ENCODE assay signal across 8 cellular contexts in genomic region chr9:134641173-134641985, GRCh38. TPM values are rescaled to one million over a fixed set of nuclear protein-coding genes. Genes with fewer than 3 reads are reported as not detected.
DNase-seq lines count a peak whose midpoint lies in the region; ATAC-seq and TF ChIP-seq lines count a peak whose summit lies in the region.

Gene COL5A1, plus strand, starts transcription at chr9:134641803. Its CDS starts 385 bp downstream, at chr9:134642188.

- H3K36me3 ChIP-seq in heart left ventricle (no peaks in the 10 kb centered on the region), ovary (no peaks in the 10 kb centered on the region), testis (ENCODE audit: low read depth, missing control alignments) (no peaks in the 10 kb centered on the region)

- H3K4me3 ChIP-seq in heart left ventricle (peak within 1 kb of the TSS; percentile 59 to 89 (median 76)), ovary (peak within 1 kb of the TSS; percentile 86), testis (peak within 1 kb of the TSS; percentile 63 to 65)

- H3K4me1 Mint-ChIP-seq in activated naive CD8-positive, alpha-beta T cell treated with anti-CD3 and anti-CD28 coated beads, Interleukin-2, amount 10 ng/mL, durations not matched to agents 7 days and 5 days = no peaks in the 10 kb centered on the region

- H3K9me3 ChIP-seq in heart left ventricle (no peaks in the 10 kb centered on the region), ovary (no peaks in the 10 kb centered on the region), testis (no peaks in the 10 kb centered on the region)

- H3K27me3 ChIP-seq in heart left ventricle (peaks cover 0 to 21% (median 0%) of the 10 kb centered on the region in 9 donors), ovary (no peaks in the 10 kb centered on the region), testis (no peaks in the 10 kb centered on the region)

- 1 to 2% (median 1%) methylated on average over 35 to 72 of the region's 72 CpGs for WGBS in heart left ventricle, 4 donors
- WGBS in ovary, 3 donors = 0 to 1% (median 1%) methylated on average over 66 to 72 of the region's 72 CpGs
- 1% methylated on average over 32 to 72 of the region's 72 CpGs for WGBS in testis, 2 donors

- H3K36me3 Mint-ChIP-seq in activated naive CD8-positive, alpha-beta T cell treated with anti-CD3 and anti-CD28 coated beads, Interleukin-2, amount 10 ng/mL, durations not matched to agents 7 days and 5 days = no peaks in the 10 kb centered on the region

- H3K9me3 Mint-ChIP-seq in activated naive CD8-positive, alpha-beta T cell treated with anti-CD3 and anti-CD28 coated beads, Interleukin-2, amount 10 ng/mL, durations not matched to agents 7 days and 5 days = no peaks in the 10 kb centered on the region

- peak in 5 of 12 donors; percentile 16 to 50 (median 35) for TF ChIP-seq CTCF in heart left ventricle (IDR thresholded peaks at IDR 0.05)
- TF ChIP-seq CTCF in ovary (IDR thresholded peaks at IDR 0.05) = peak in 2 of 3 donors; percentile 50 to 54
- no peak for TF ChIP-seq CTCF in testis (IDR thresholded peaks at IDR 0.05)

- H3K4me1 ChIP-seq in heart left ventricle = peaks cover 0 to 35% (median 11%) of the 10 kb centered on the region in 12 donors
- H3K4me1 ChIP-seq in ovary (ENCODE audit: insufficient read depth) = peaks cover 13% of the 10 kb centered on the region
- H3K4me1 ChIP-seq in testis = peaks cover 9% of the 10 kb centered on the region

- POLR2A ChIA-PET in activated naive CD8-positive, alpha-beta T cell treated with anti-CD3 and anti-CD28 coated beads, Interleukin-2, amount 10 ng/mL, durations not matched to agents 7 days and 5 days (lab: Charles Lee) = no interaction called here

- peak; percentile 47 for ATAC-seq in activated naive CD8-positive, alpha-beta T cell treated with anti-CD3 and anti-CD28 coated beads, Interleukin-2, amount 10 ng/mL, durations not matched to agents 7 days and 5 days (ENCODE audit: low read depth)
- ATAC-seq in heart left ventricle = peak; percentile 81 to 92 (median 90)
- no peak for ATAC-seq in HG03457 (IDR thresholded peaks at IDR 0.05; ENCODE audit: unreplicated experiment)
- no peak for ATAC-seq in GM18867 (IDR thresholded peaks at IDR 0.05; ENCODE audit: unreplicated experiment)

- TF ChIP-seq POLR2A in heart left ventricle (IDR thresholded peaks at IDR 0.05) (peak in 1 of 2 donors; percentile 67), ovary (IDR thresholded peaks at IDR 0.05) (peak; percentile 85), testis (IDR thresholded peaks at IDR 0.05) (no peak)

- no peak within 1 kb of the TSS for H3K4me3 Mint-ChIP-seq in activated naive CD8-positive, alpha-beta T cell treated with anti-CD3 and anti-CD28 coated beads, Interleukin-2, amount 10 ng/mL, durations not matched to agents 7 days and 5 days

- H3K27ac ChIP-seq in heart left ventricle = peak within 1 kb of the TSS; percentile 27 to 96 (median 82)
- peak within 1 kb of the TSS; percentile 64 to 83 for H3K27ac ChIP-seq in ovary
- H3K27ac ChIP-seq in testis = peak within 1 kb of the TSS; percentile 39 to 80

- DNase-seq in EH (ENCODE audit: low read depth) (peak; percentile 96), NOMO-1 (lab: John Stamatoyannopoulos, UW; ENCODE audit: unreplicated experiment in 2 of 2) (peak; percentile 69 to 84), heart left ventricle (peak; percentile 91 to 94 (median 93)), ovary (peak; percentile 92 to 94 (median 93)), testis (peak; percentile 89)
- peak; percentile 36 for DNase-seq in activated naive CD8-positive, alpha-beta T cell treated with anti-CD3 and anti-CD28 coated beads, Interleukin-2, amount 10 ng/mL, durations not matched to agents 7 days and 5 days

- intact Hi-C loops in heart left ventricle (cut with DNase I) (loop anchor here in 6 of 10 donors (5.0 to 10.0 kb wide), 8 partner anchors 164 to 477 kb away; partner anchors contain the start of gene RNU6ATAC (in 1 of the 6)), ovary (cut with DNase I) (loop anchor here in 3 of 4 donors (5.0 to 10.0 kb wide), 4 partner anchors 96 to 467 kb away; partner anchors contain the start of gene RXRA (in 1 of the 3)), testis (cut with DNase I; ENCODE audit: low total_unique reads) (loop anchor here (5.0 kb wide), 1 partner anchor 184 kb away; no protein-coding TSS in a partner anchor)

- H3K27ac Mint-ChIP-seq in activated naive CD8-positive, alpha-beta T cell treated with anti-CD3 and anti-CD28 coated beads, Interleukin-2, amount 10 ng/mL, durations not matched to agents 7 days and 5 days = no peak within 1 kb of the TSS

- TF ChIP-seq EP300 in ovary (IDR thresholded peaks at IDR 0.05) = no peak

- H3K27me3 Mint-ChIP-seq in activated naive CD8-positive, alpha-beta T cell treated with anti-CD3 and anti-CD28 coated beads, Interleukin-2, amount 10 ng/mL, durations not matched to agents 7 days and 5 days = peaks cover 14% of the 10 kb centered on the region

RNA-seq across cellular contexts. Expression of gene COL5A1, which starts in this region (rescaled TPM):
- total RNA-seq in activated naive CD8-positive, alpha-beta T cell treated with anti-CD3 and anti-CD28 coated beads, Interleukin-2, amount 10 ng/mL, durations not matched to agents 7 days and 5 days = under 1 TPM; 0.71 to 0.86 TPM
- total RNA-seq in heart left ventricle (10 to 100 TPM in 7 of 9 donors, 1 to 10 TPM in 2; 7.6 to 91.3 (median 13.4) TPM), ovary (100 to 1,000 TPM in 1 of 7 donors, 10 to 100 TPM in 6; 28.1 to 117 (median 58.6) TPM), testis (10 to 100 TPM; 18.5 to 20.8 TPM)
- polyA plus RNA-seq in heart left ventricle (10 to 100 TPM in 1 of 2 donors, 1 to 10 TPM in 1; 8.5 to 18.9 TPM), ovary (10 to 100 TPM; 37.4 to 54.6 TPM), testis (ENCODE audit: insufficient read depth, low read depth, low replicate concordance) (34.3 TPM)

Comparison
In these comparisons a context has a peak if more than half of its experiments do, and no peak if none do; other contexts are left out.
1. RNA of gene COL5A1 (total RNA-seq): 28.1 to 117 TPM in ovary, 18.5 to 20.8 TPM in testis and 7.6 to 91.3 TPM in heart left ventricle; 0.71 to 0.86 TPM in activated naive CD8-positive, alpha-beta T cell treated with anti-CD3 and anti-CD28 coated beads, Interleukin-2, amount 10 ng/mL, durations not matched to agents 7 days and 5 days; every median in the first group is over 4 times any median in the second.
2. Peak in DNase-seq and ATAC-seq in activated naive CD8-positive, alpha-beta T cell treated with anti-CD3 and anti-CD28 coated beads, Interleukin-2, amount 10 ng/mL, durations not matched to agents 7 days and 5 days; RNA of the gene not detected or under 1 TPM.
3. DNase-seq: peak in every context shown above with its lines; median percentile 96 in EH; 93 in heart left ventricle; 93 in ovary; 89 in testis; 76 in NOMO-1; 36 in activated naive CD8-positive, alpha-beta T cell treated with anti-CD3 and anti-CD28 coated beads, Interleukin-2, amount 10 ng/mL, durations not matched to agents 7 days and 5 days.
4. ATAC-seq: peak in heart left ventricle (4 of 4); none in HG03457 (single experiment) and GM18867 (single experiment).
5. CTCF ChIP-seq: peak in ovary (2 of 3); none in testis (0 of 3).
6. Peak in every context shown above with its lines, with median percentiles within 50 percentile points of each other: H3K27ac ChIP-seq and H3K4me3 ChIP-seq.